In the genomic region with DNA sequence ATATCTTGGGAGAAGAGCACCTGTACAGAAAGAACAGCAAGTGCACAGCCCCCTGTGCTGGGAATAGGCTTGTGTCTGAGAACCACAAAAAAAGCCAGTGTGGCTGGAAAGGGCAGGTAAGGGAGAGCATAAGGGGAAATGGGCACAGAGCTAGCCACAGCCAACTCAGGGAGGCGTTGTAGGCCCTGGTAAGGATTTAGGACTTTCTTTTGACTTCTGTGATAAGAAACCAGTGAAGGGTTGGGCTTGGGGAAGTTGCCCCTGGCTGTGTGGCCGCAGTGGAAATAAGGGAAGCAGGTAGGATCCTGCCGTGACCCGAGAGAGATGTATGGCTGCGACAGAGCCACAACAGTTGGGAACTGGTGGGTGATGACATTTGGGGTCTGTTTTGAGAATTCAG, we compare ENCODE assay signal across 23 cellular contexts. TPM values are rescaled to one million over a fixed set of nuclear protein-coding genes. Genes with fewer than 3 reads are reported as not detected.
DNase-seq lines count a peak whose midpoint lies in the region; ATAC-seq and TF ChIP-seq lines count a peak whose summit lies in the region.
"Had no signal": no experiment of that assay in that cellular context is flagged by ENCODE, and none has a peak within 500 bp of the region (broad histone marks: within the 10 kb centered on the region; RNA-seq: fewer than 3 reads in every experiment).

No MANE protein-coding gene starts in this region.

- H3K27me3 ChIP-seq in H7 (ENCODE audit: control insufficient read depth, insufficient read depth, low read length) = no peaks in the 10 kb centered on the region
- H3K27me3 ChIP-seq: dorsolateral prefrontal cortex, tibial artery had no signal

- H3K36me3 Mint-ChIP-seq in activated T-helper 1 cell treated with anti-CD3 and anti-CD28 coated beads, Interleukin-12 subunit alpha, Interleukin-12 subunit beta, Interleukin-2, Interleukin-4 antibody, amounts not matched to agents 30 ng/mL and 10 ng/mL and 1 ng/mL, durations not matched to agents 14 hours and 24 hours and 36 hours (ENCODE audit: low read depth) = peaks cover 3% of the 10 kb centered on the region
- H3K36me3 Mint-ChIP-seq in mesothelial cell of epicardium = no peaks in the 10 kb centered on the region

- no peaks in the 10 kb centered on the region for H3K36me3 ChIP-seq in H7 (replicated peaks; ENCODE audit: control insufficient read depth, insufficient read depth, low read length)
- H3K36me3 ChIP-seq: tibial artery had no signal

- peak overlapping the region; percentile 12 for H3K4me3 Mint-ChIP-seq in activated T-helper 1 cell treated with anti-CD3 and anti-CD28 coated beads, Interleukin-12 subunit alpha, Interleukin-12 subunit beta, Interleukin-2, Interleukin-4 antibody, amounts not matched to agents 30 ng/mL and 10 ng/mL and 1 ng/mL, durations not matched to agents 14 hours and 24 hours and 36 hours
- H3K4me3 Mint-ChIP-seq in mesothelial cell of epicardium = no peak overlapping the region
- H3K4me3 Mint-ChIP-seq: CD4-positive, alpha-beta T cell had no signal

- no peaks in the 10 kb centered on the region for H3K27me3 Mint-ChIP-seq in activated T-helper 1 cell treated with anti-CD3 and anti-CD28 coated beads, Interleukin-12 subunit alpha, Interleukin-12 subunit beta, Interleukin-2, Interleukin-4 antibody, amounts not matched to agents 30 ng/mL and 10 ng/mL and 1 ng/mL, durations not matched to agents 14 hours and 24 hours and 36 hours (ENCODE audit: insufficient read depth)
- no peaks in the 10 kb centered on the region for H3K27me3 Mint-ChIP-seq in mesothelial cell of epicardium (ENCODE audit: low read depth)
- H3K27me3 Mint-ChIP-seq: CD4-positive, alpha-beta T cell had no signal

- DNase-seq in H7 = peak; percentile 21
- DNase-seq in NOMO-1 (lab: John Stamatoyannopoulos, UW; ENCODE audit: unreplicated experiment in 2 of 2) = peak; percentile 12 to 38
- DNase-seq in activated T-helper 1 cell treated with anti-CD3 and anti-CD28 coated beads, Interleukin-12 subunit alpha, Interleukin-12 subunit beta, Interleukin-2, Interleukin-4 antibody, amounts not matched to agents 30 ng/mL and 10 ng/mL and 1 ng/mL, durations not matched to agents 14 hours and 24 hours and 36 hours (ENCODE audit: low spot score) = no peak
- DNase-seq in mesothelial cell of epicardium (ENCODE audit: low spot score in 2 of 2, unreplicated experiment in 2 of 2) = no peak
- DNase-seq in AG20443 (ENCODE audit: low spot score) = no peak
- no peak for DNase-seq in GF-D8 (lab: John Stamatoyannopoulos, UW)
- DNase-seq: activated CD4-positive, alpha-beta T cell treated with anti-CD3 and anti-CD28 coated beads for 4 hours; activated gamma-delta T cell; amniotic stem cell; CD4-positive, alpha-beta T cell; DMS153; dorsolateral prefrontal cortex; glutamatergic neuron; mammary epithelial cell; NCI-H1105 treated with DMSO at 0.1 percent for 48 hours; NCI-H2029 treated with DMSO at 0.1 percent for 48 hours; NCI-H446; small intestine; stimulated activated naive CD4-positive, alpha-beta T cell treated with Interleukin-2 at 50 U/mL for 16 hours; T-helper 9 cell; tibial artery had no signal

- peaks cover 24% of the 10 kb centered on the region for H3K9me3 Mint-ChIP-seq in activated T-helper 1 cell treated with anti-CD3 and anti-CD28 coated beads, Interleukin-12 subunit alpha, Interleukin-12 subunit beta, Interleukin-2, Interleukin-4 antibody, amounts not matched to agents 30 ng/mL and 10 ng/mL and 1 ng/mL, durations not matched to agents 14 hours and 24 hours and 36 hours
- peaks cover 14% of the 10 kb centered on the region for H3K9me3 Mint-ChIP-seq in mesothelial cell of epicardium

- ATAC-seq in HG03159 (IDR thresholded peaks at IDR 0.05; ENCODE audit: unreplicated experiment) = no peak
- ATAC-seq: SK-N-SH treated with all-trans-retinoic acid at 6 μM for 48 hours had no signal

- intact Hi-C loops in activated T-helper 1 cell treated with anti-CD3 and anti-CD28 coated beads, Interleukin-12 subunit alpha, Interleukin-12 subunit beta, Interleukin-2, Interleukin-4 antibody, amounts not matched to agents 30 ng/mL and 10 ng/mL and 1 ng/mL, durations not matched to agents 14 hours and 24 hours and 36 hours (cut with micrococcal nuclease) = loop anchor here (1.0 to 5.0 kb wide), 3 partner anchors 18 to 85 kb away; no protein-coding TSS in a partner anchor

- TF ChIP-seq CTCF in mesothelial cell of epicardium (IDR thresholded peaks at IDR 0.05; ENCODE audit: unreplicated experiment) = no peak

- H3K4me3 ChIP-seq in H7 (ENCODE audit: insufficient read depth, low read depth, low read length) = no peak overlapping the region
- H3K4me3 ChIP-seq: dorsolateral prefrontal cortex, tibial artery had no signal

- peak overlapping the region; percentile 59 for H3K27ac Mint-ChIP-seq in activated T-helper 1 cell treated with anti-CD3 and anti-CD28 coated beads, Interleukin-12 subunit alpha, Interleukin-12 subunit beta, Interleukin-2, Interleukin-4 antibody, amounts not matched to agents 30 ng/mL and 10 ng/mL and 1 ng/mL, durations not matched to agents 14 hours and 24 hours and 36 hours
- H3K27ac Mint-ChIP-seq in mesothelial cell of epicardium = peak overlapping the region; percentile 1
- H3K27ac Mint-ChIP-seq: CD4-positive, alpha-beta T cell had no signal

- peaks cover 27% of the 10 kb centered on the region for H3K4me1 Mint-ChIP-seq in activated T-helper 1 cell treated with anti-CD3 and anti-CD28 coated beads, Interleukin-12 subunit alpha, Interleukin-12 subunit beta, Interleukin-2, Interleukin-4 antibody, amounts not matched to agents 30 ng/mL and 10 ng/mL and 1 ng/mL, durations not matched to agents 14 hours and 24 hours and 36 hours (ENCODE audit: low read depth)
- peaks cover 22% of the 10 kb centered on the region for H3K4me1 Mint-ChIP-seq in mesothelial cell of epicardium

RNA-seq across cellular contexts. Expression of a gene that starts 30.1 kb away (rescaled TPM):
- total RNA-seq in H7 (2014; rRNA removed; shearing (Covaris generic)) = 35.1 and 38.4 TPM in 2 replicates
- total RNA-seq in activated T-helper 1 cell treated with anti-CD3 and anti-CD28 coated beads, Interleukin-12 subunit alpha, Interleukin-12 subunit beta, Interleukin-2, Interleukin-4 antibody, amounts not matched to agents 30 ng/mL and 10 ng/mL and 1 ng/mL, durations not matched to agents 14 hours and 24 hours and 36 hours = 63.5 and 64.5 TPM in 2 replicates
- 117 to 125 TPM (median 124 TPM) in 3 replicates for total RNA-seq in mesothelial cell of epicardium

Comparison
In these comparisons a context has a peak if more than half of its experiments do, and no peak if none do; other contexts are left out.
1. DNase-seq: peak in H7 (single experiment) and NOMO-1 (2 of 2); none in activated T-helper 1 cell treated with anti-CD3 and anti-CD28 coated beads, Interleukin-12 subunit alpha, Interleukin-12 subunit beta, Interleukin-2, Interleukin-4 antibody, amounts not matched to agents 30 ng/mL and 10 ng/mL and 1 ng/mL, durations not matched to agents 14 hours and 24 hours and 36 hours (single experiment), mesothelial cell of epicardium (0 of 2), AG20443 (single experiment) and GF-D8 (single experiment).